ENCODE assay signal across 10 cellular contexts in the genomic region with DNA sequence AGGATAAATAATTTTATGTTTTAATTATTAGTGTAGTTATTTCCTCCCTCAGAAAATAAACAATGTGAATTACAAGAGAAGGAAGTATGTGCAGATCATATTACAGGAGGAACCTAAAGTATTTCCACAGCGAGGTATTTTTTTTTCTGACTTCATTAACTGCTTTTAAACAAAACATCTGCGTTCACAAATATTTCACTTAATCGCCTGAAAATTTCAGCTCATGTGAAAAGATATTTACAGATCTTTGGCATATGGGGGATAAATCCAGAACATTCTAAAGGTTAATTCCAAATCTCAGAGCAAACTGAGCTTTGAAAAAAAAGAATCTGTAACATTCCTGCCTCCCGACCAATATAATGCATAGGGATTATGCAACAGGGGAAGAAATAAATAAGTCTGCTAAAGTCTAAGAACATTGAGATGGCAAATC. TPM values are rescaled to one million over a fixed set of nuclear protein-coding genes. Genes with fewer than 3 reads are reported as not detected.
DNase-seq lines count a peak whose midpoint lies in the region; ATAC-seq and TF ChIP-seq lines count a peak whose summit lies in the region.
"Had no signal": no experiment of that assay in that cellular context is flagged by ENCODE, and none has a peak within 500 bp of the region (broad histone marks: within the 10 kb centered on the region; RNA-seq: fewer than 3 reads in every experiment).

No MANE protein-coding gene starts in this region.

- H3K36me3 Mint-ChIP-seq in stimulated activated effector memory CD8-positive, alpha-beta T cell treated with anti-CD3 and anti-CD28 coated beads, Interleukin-12 subunit alpha, Interleukin-12 subunit beta, amount 100 ng/mL, for 72 hours = peaks cover 40% of the 10 kb centered on the region

- H3K27ac Mint-ChIP-seq in stimulated activated effector memory CD8-positive, alpha-beta T cell treated with anti-CD3 and anti-CD28 coated beads, Interleukin-12 subunit alpha, Interleukin-12 subunit beta, amount 100 ng/mL, for 72 hours = no peak overlapping the region

- TF ChIP-seq CTCF in lower lobe of right lung (IDR thresholded peaks at IDR 0.05) (no peak), testis (IDR thresholded peaks at IDR 0.05) (no peak), lower leg skin (IDR thresholded peaks at IDR 0.05) (no peak)

- H3K4me1 ChIP-seq in HUES64 (ENCODE audit: insufficient read depth, low read length) (peaks cover 30% of the 10 kb centered on the region), lower lobe of right lung (peaks cover 40% of the 10 kb centered on the region), testis (peaks cover 18% of the 10 kb centered on the region)

- H3K36me3 ChIP-seq in HUES64 (ENCODE audit: insufficient read depth, low read length) (peaks cover 6% of the 10 kb centered on the region; the same call in 1 of the 2 replicates), lower lobe of right lung (peaks cover 18% of the 10 kb centered on the region), testis (ENCODE audit: low read depth, missing control alignments) (no peaks in the 10 kb centered on the region)

- no peaks in the 10 kb centered on the region for H3K9me3 Mint-ChIP-seq in stimulated activated effector memory CD8-positive, alpha-beta T cell treated with anti-CD3 and anti-CD28 coated beads, Interleukin-12 subunit alpha, Interleukin-12 subunit beta, amount 100 ng/mL, for 72 hours

- H3K27me3 ChIP-seq in HUES64 (ENCODE audit: insufficient read depth, low read length) (no peaks in the 10 kb centered on the region), lower lobe of right lung (ENCODE audit: low read depth) (no peaks in the 10 kb centered on the region), testis (no peaks in the 10 kb centered on the region)

- 68% methylated on average over 3 of the region's 4 CpGs for WGBS in HUES64
- 21 to 44% methylated on average over 4 of the region's 4 CpGs for WGBS in testis, 2 donors
- WGBS in lower leg skin, 2 donors = 43 to 48% methylated on average over 4 of the region's 4 CpGs

- no peak for TF ChIP-seq POLR2A in testis (IDR thresholded peaks at IDR 0.05)
- TF ChIP-seq POLR2A in lower leg skin (IDR thresholded peaks at IDR 0.05) = no peak

- H3K9me3 ChIP-seq in HUES64 (ENCODE audit: insufficient read depth, low read depth, low read length) (no peaks in the 10 kb centered on the region), lower lobe of right lung (no peaks in the 10 kb centered on the region), testis (no peaks in the 10 kb centered on the region)

- H3K4me3 Mint-ChIP-seq in stimulated activated effector memory CD8-positive, alpha-beta T cell treated with anti-CD3 and anti-CD28 coated beads, Interleukin-12 subunit alpha, Interleukin-12 subunit beta, amount 100 ng/mL, for 72 hours = no peak overlapping the region

- DNase-seq in caudate nucleus (lab: John Stamatoyannopoulos, UW) (no peak), lower lobe of right lung (no peak), testis (no peak), ACHN (no peak), lower leg skin (ENCODE audit: low spot score in 2 of 2) (no peak)
- DNase-seq in stimulated activated effector memory CD8-positive, alpha-beta T cell treated with anti-CD3 and anti-CD28 coated beads, Interleukin-12 subunit alpha, Interleukin-12 subunit beta, amount 100 ng/mL, for 72 hours (ENCODE audit: low spot score in 2 of 2) = no peak
- DNase-seq: activated CD4-positive, alpha-beta T cell treated with anti-CD3 and anti-CD28 coated beads for 4 hours; erythroblast had no signal

- peaks cover 10% of the 10 kb centered on the region for H3K4me1 Mint-ChIP-seq in stimulated activated effector memory CD8-positive, alpha-beta T cell treated with anti-CD3 and anti-CD28 coated beads, Interleukin-12 subunit alpha, Interleukin-12 subunit beta, amount 100 ng/mL, for 72 hours

- H3K4me3 ChIP-seq in HUES64 (ENCODE audit: low read length) (peak overlapping the region; percentile 15; the same call in 1 of the 2 replicates), lower lobe of right lung (peak overlapping the region; percentile 31), testis (no peak overlapping the region), lower leg skin (ENCODE audit: low read depth, poor library complexity, severe bottlenecking) (no peak overlapping the region)
- H3K4me3 ChIP-seq: GM12878 had no signal

- H3K27ac ChIP-seq in HUES64 (ENCODE audit: low read depth, low read length) (peak overlapping the region; percentile 79), caudate nucleus (ENCODE audit: low read depth, low read length) (peak overlapping the region; percentile 60), lower lobe of right lung (peak overlapping the region; percentile 67), testis (peak overlapping the region; percentile 40 to 83)

- in situ Hi-C loops in ACHN (cut with HindIII; ENCODE audit: low pct_ligation_motif_present, low pct_unique_long_range_greater_than_20kb, low sequenced_read_pairs) = no loop called here

- peak in 1 of 2 donors; percentile 41 for ATAC-seq in lower lobe of right lung
- ATAC-seq in stimulated activated effector memory CD8-positive, alpha-beta T cell treated with anti-CD3 and anti-CD28 coated beads, Interleukin-12 subunit alpha, Interleukin-12 subunit beta, amount 100 ng/mL, for 72 hours = no peak
- ATAC-seq: GM12878 had no signal

- intact Hi-C loops in lower lobe of right lung (cut with DNase I) = no loop called here
- intact Hi-C loops in testis (cut with DNase I; ENCODE audit: low total_unique reads) = no loop called here
- intact Hi-C loops in lower leg skin (cut with DNase I; ENCODE audit: low total_unique reads) = no loop called here

- peak overlapping the region; percentile 46; the same call in 1 of the 2 replicates for H3K9ac ChIP-seq in HUES64 (ENCODE audit: low read depth, low read length)

RNA-seq across cellular contexts. Expression of a gene that starts 39.3 kb away (rescaled TPM):
- polyA plus RNA-seq in HUES64 (2013, experiment 1 of 2) = 39.7 TPM
- polyA plus RNA-seq in HUES64 (2013, experiment 2 of 2) = 40.6 TPM
- total RNA-seq in lower lobe of right lung = 105 TPM
- total RNA-seq in testis = 100 to 1,000 TPM; 105 to 114 TPM
- polyA plus RNA-seq in testis (ENCODE audit: insufficient read depth, low read depth, low replicate concordance) = 125 TPM
- total RNA-seq in lower leg skin = 10 to 100 TPM; 36.0 to 53.6 (median 40.8) TPM

Comparison
In these comparisons a context has a peak if more than half of its experiments do, and no peak if none do; other contexts are left out.
1. H3K4me3 ChIP-seq: peak in HUES64 (single experiment) and lower lobe of right lung (single experiment); none in testis (0 of 2) and lower leg skin (single experiment).
2. Peak in every context shown above with its lines, with median percentiles within 50 percentile points of each other: H3K27ac ChIP-seq.